ENCODE assay signal across 8 cellular contexts in genomic region chr20:35146922-35147574, GRCh38. TPM values are rescaled to one million over a fixed set of nuclear protein-coding genes. Genes with fewer than 3 reads are reported as not detected.
A peak's percentile ranks its signal among the peaks of the same experiment; 100 is the strongest.
DNase-seq lines count a peak whose midpoint lies in the region; ATAC-seq, FAIRE-seq and TF ChIP-seq lines count a peak whose summit lies in the region.

EDEM2 (minus strand) TSS chr20:35147336; CDS start chr20:35147258, 78 bp downstream.

- FAIRE-seq in GM12891 (lab: Jason Lieb, UNC): peak; percentile 89

- intact Hi-C loops in T-helper 1 cell treated with Interleukin-12 subunit alpha and Interleukin-12 subunit beta and Interleukin-4 antibody, amounts not matched to agents 30 ng/mL and 1 ng/mL, for 36 hours (cut with micrococcal nuclease): loop anchor here (1.0 to 5.0 kb wide), 11 partner anchors 51 to 807 kb away; partner anchors contain the start of genes ACSS2, CEP250, GSS and MMP24OS
- intact Hi-C loops in adrenal gland (cut with DNase I): loop anchor here (10.0 kb wide), 2 partner anchors 58 to 128 kb away; partner anchors contain the start of gene MMP24OS (in 1 of the 2)
- intact Hi-C loops in heart right ventricle (cut with DNase I): loop anchor here in 8 of 10 donors (2.0 to 10.0 kb wide), 10 partner anchors 50 to 130 kb away; partner anchors contain the start of genes MMP24OS (in 2 of the 8) and TRPC4AP (in 1 of the 8)
- intact Hi-C loops in posterior cingulate gyrus (cut with DNase I): loop anchor here (2.0 to 5.0 kb wide), 4 partner anchors 54 to 275 kb away; partner anchors contain the start of genes GGT7, MMP24OS and TRPC4AP

- TF ChIP-seq POLR2A in GM12891 (IDR thresholded peaks at IDR 0.05; ENCODE audit: low read depth, low read length) (peak; percentile 49; the same call in 1 of the 2 replicates), adrenal gland (IDR thresholded peaks at IDR 0.05) (peak in 1 of 2 donors; percentile 73)

- TF ChIP-seq CTCF in adrenal gland (IDR thresholded peaks at IDR 0.05): no peak
- peak in 1 of 9 donors; percentile 7 for TF ChIP-seq CTCF in heart right ventricle (IDR thresholded peaks at IDR 0.05)
- peak; percentile 1 for TF ChIP-seq CTCF in type B pancreatic cell (conservative IDR thresholded peaks at IDR 0.05)

- peaks cover 7% of the 10 kb centered on the region for H3K27me3 Mint-ChIP-seq in type B pancreatic cell

- H3K4me3 ChIP-seq in adrenal gland (peak within 1 kb of the TSS; percentile 12 to 88 (median 62)), heart right ventricle (peak within 1 kb of the TSS; percentile 65 to 98 (median 86))

- H3K27ac ChIP-seq in adrenal gland: peak within 1 kb of the TSS; percentile 12 to 88 (median 59)
- H3K27ac ChIP-seq in heart right ventricle: peak within 1 kb of the TSS in 9 of 10 donors; percentile 74 to 88 (median 79)

- DNase-seq in GM12891 (ENCODE audit: insufficient read length, low spot score): peak; percentile 82
- peak; percentile 77 for DNase-seq in NCI-H1694 (lab: John Stamatoyannopoulos, UW)
- DNase-seq in adrenal gland: peak; percentile 92 to 97 (median 95)
- peak; percentile 94 to 97 for DNase-seq in heart right ventricle
- DNase-seq in posterior cingulate gyrus: peak; percentile 92 to 99 (median 96)
- peak; percentile 99 for DNase-seq in type B pancreatic cell (ENCODE audit: extremely low spot score, unreplicated experiment)

- peaks cover 4% of the 10 kb centered on the region for H3K36me3 Mint-ChIP-seq in type B pancreatic cell

- peak within 1 kb of the TSS; percentile 98 for H3K4me3 Mint-ChIP-seq in type B pancreatic cell

- 0 to 1% (median 0%) methylated on average over 17 to 42 of the region's 42 CpGs for WGBS in adrenal gland, 4 donors
- WGBS in heart right ventricle, 2 donors: 0% methylated on average over 42 of the region's 42 CpGs

- H3K27ac Mint-ChIP-seq in type B pancreatic cell: peak within 1 kb of the TSS; percentile 97

- H3K36me3 ChIP-seq in adrenal gland (replicated peaks in 1 of 2) (peaks cover 0 to 19% of the 10 kb centered on the region in 2 donors), heart right ventricle (peaks cover 0 to 28% (median under 1%) of the 10 kb centered on the region in 9 donors)

- no peaks in the 10 kb centered on the region for H3K27me3 ChIP-seq in adrenal gland
- no peaks in the 10 kb centered on the region for H3K27me3 ChIP-seq in heart right ventricle

- H3K9me3 ChIP-seq in adrenal gland (replicated peaks in 1 of 3): no peaks in the 10 kb centered on the region
- no peaks in the 10 kb centered on the region for H3K9me3 ChIP-seq in heart right ventricle

- ATAC-seq in HG02870 (IDR thresholded peaks at IDR 0.05; ENCODE audit: unreplicated experiment) (peak; percentile 54), heart right ventricle (peak; percentile 95 to 98 (median 96))

- no peaks in the 10 kb centered on the region for H3K9me3 Mint-ChIP-seq in type B pancreatic cell

- peaks cover 26% of the 10 kb centered on the region for H3K4me1 Mint-ChIP-seq in type B pancreatic cell (ENCODE audit: unreplicated experiment)

- H3K4me1 ChIP-seq in adrenal gland (replicated peaks in 1 of 2) (peaks cover 10 to 24% of the 10 kb centered on the region in 2 donors), heart right ventricle (peaks cover 6 to 44% (median 27%) of the 10 kb centered on the region in 9 donors)

TF ChIP-seq in GM12891, 5 proteins besides CTCF, POLR2A, EP300 and RAD21:
- TF ChIP-seq PAX5 (IDR thresholded peaks at IDR 0.05; ENCODE audit: insufficient read depth, low read length, severe bottlenecking): no peak
- no peak for TF ChIP-seq SPI1 (IDR thresholded peaks at IDR 0.05; ENCODE audit: low read depth, low read length)
- peak; percentile 69 for TF ChIP-seq POLR2AphosphoS5 (IDR thresholded peaks at IDR 0.05; ENCODE audit: low read depth, low read length)
- TF ChIP-seq TAF1 (IDR thresholded peaks at IDR 0.05; ENCODE audit: low read depth, low read length): no peak; the same call in 1 of the 2 replicates
- TF ChIP-seq POU2F2 (IDR thresholded peaks at IDR 0.05; ENCODE audit: low read depth, low read length): peak; percentile 55; the same call in 1 of the 2 replicates

RNA-seq across cellular contexts. Expression of gene EDEM2, which starts in this region (rescaled TPM):
- polyA plus RNA-seq in GM12891 (2012; ENCODE audit: low read depth, missing spikeins): 12.4 TPM
- total RNA-seq in T-helper 1 cell treated with Interleukin-12 subunit alpha and Interleukin-12 subunit beta and Interleukin-4 antibody, amounts not matched to agents 30 ng/mL and 1 ng/mL, for 36 hours: 28.1 and 28.3 TPM in 2 replicates
- total RNA-seq in adrenal gland: 10 to 100 TPM; 29.3 to 62.5 (median 42.3) TPM
- 10 to 100 TPM; 16.2 to 39.4 (median 25.0) TPM for polyA plus RNA-seq in adrenal gland
- total RNA-seq in heart right ventricle: 10 to 100 TPM in 8 of 10 donors, 1 to 10 TPM in 2; 7.2 to 26.1 (median 11.0) TPM
- 10 to 100 TPM in 1 of 2 donors, 1 to 10 TPM in 1; 6.4 to 24.0 TPM for polyA plus RNA-seq in heart right ventricle
- 27.3 and 33.1 TPM in 2 replicates for total RNA-seq in type B pancreatic cell (ENCODE audit: low replicate concordance)

Comparison
In these comparisons a context has a peak if more than half of its experiments do, and no peak if none do; other contexts are left out.
1. Peak in every context shown above with its lines: DNase-seq, ATAC-seq, H3K4me3 ChIP-seq and H3K27ac ChIP-seq.